Comparison of ENCODE assay signal across 1 cellular context in genomic region chr12:51549637-51550036, GRCh38.
TF ChIP-seq lines count a peak whose summit lies in the region.

No MANE protein-coding gene starts in this region.

TF ChIP-seq in IMR-90, 13 proteins besides CTCF, POLR2A, EP300 and RAD21:
- TF ChIP-seq FOS (IDR thresholded peaks at IDR 0.05; ENCODE audit: low read depth, low read length) (no peak), RCOR1 (IDR thresholded peaks at IDR 0.05; ENCODE audit: insufficient replicate concordance, low read length) (no peak), MAZ (IDR thresholded peaks at IDR 0.05; ENCODE audit: borderline replicate concordance, low read depth, low read length) (no peak), MAFK (IDR thresholded peaks at IDR 0.05; ENCODE audit: low read depth, low read length) (no peak)
TF ChIP-seq in IMR-90: peak in this region for 0.
